In genomic region chr2:142863485-142863921, GRCh38 we compare ENCODE assay signal across 1 cellular context.
TF ChIP-seq lines count a peak whose summit lies in the region.

No MANE protein-coding gene starts in this region.

TF ChIP-seq in SK-N-SH treated with all-trans-retinoic acid at 6 μM for 48 hours, 23 proteins besides CTCF, POLR2A, EP300 and RAD21 (continued from another document):
- TF ChIP-seq TSHZ2 (CRISPR knock-in tag; IDR thresholded peaks at IDR 0.05), result no peak
- no peak for TF ChIP-seq ISL1 (CRISPR knock-in tag; IDR thresholded peaks at IDR 0.05)
